Comparison of ENCODE assay signal across 8 cellular contexts in genomic region chr12:47377414-47378221, GRCh38.
DNase-seq lines count a peak whose midpoint lies in the region; TF ChIP-seq lines count a peak whose summit lies in the region.

No MANE protein-coding gene starts in this region.

- peak overlapping the region in 6 of 8 donors; percentile 4 to 63 (median 46) for H3K27ac ChIP-seq in spleen

- DNase-seq in HFF-Myc (ENCODE audit: extremely low read depth, low read depth) (peak; percentile 76), amniotic stem cell (lab: John Stamatoyannopoulos, UW) (peak; percentile 85), hypothalamus (lab: John Stamatoyannopoulos, UW) (peak in 32 of 51 donors; percentile 2 to 74 (median 31)), spleen (peak; percentile 82), NOMO-1 treated with DMSO at 0.1 percent for 48 hours (lab: John Stamatoyannopoulos, UW; ENCODE audit: unreplicated experiment) (no peak), MV-4-11 (lab: John Stamatoyannopoulos, UW) (no peak), AML-193 (lab: John Stamatoyannopoulos, UW) (no peak), GM10248 (ENCODE audit: extremely low spot score) (no peak)

- H3K4me3 ChIP-seq in HFF-Myc (replicated peaks; ENCODE audit: low read depth, low read length) (no peak overlapping the region), spleen (no peak overlapping the region)

- TF ChIP-seq POLR2A in spleen (IDR thresholded peaks at IDR 0.05) = no peak

- peaks cover 0 to 20% (median 8%) of the 10 kb centered on the region in 6 donors for H3K4me1 ChIP-seq in spleen

- no peaks in the 10 kb centered on the region for H3K36me3 ChIP-seq in spleen

- H3K9me3 ChIP-seq in spleen = peaks cover 0 to 10% (median 0%) of the 10 kb centered on the region in 8 donors

- WGBS in spleen, 5 donors = 65 to 87% (median 81%) methylated on average over 12 of the region's 12 CpGs

- CTCF ChIA-PET in GM10248 (lab: Yijun Ruan, JAX) = no interaction called here

- TF ChIP-seq CTCF in HFF-Myc (IDR thresholded peaks at IDR 0.05; ENCODE audit: low read depth, low read length, missing control alignments) = no peak
- TF ChIP-seq CTCF in spleen (IDR thresholded peaks at IDR 0.05 in 8 of 11, conservative IDR thresholded peaks at IDR 0.05 in 3 of 11) = no peak
- TF ChIP-seq CTCF in GM10248 (IDR thresholded peaks at IDR 0.05; ENCODE audit: control extremely low read depth, extremely low read depth, low read depth, missing control alignments) = no peak

- intact Hi-C loops in spleen (cut with DNase I; ENCODE audit: low total_unique reads) = no loop called here

- POLR2A ChIA-PET in GM10248 (lab: Yijun Ruan, JAX) = interaction anchor here (0.6 kb wide), 1 partner anchor 1141 kb away, joined by 3 read pairs; no protein-coding TSS in a partner anchor

- no peaks in the 10 kb centered on the region for H3K27me3 ChIP-seq in spleen (replicated peaks in 1 of 7)

Comparison
In these comparisons a context has a peak if more than half of its experiments do, and no peak if none do; other contexts are left out.
1. DNase-seq: peak in HFF-Myc (single experiment), amniotic stem cell (single experiment), hypothalamus (32 of 51) and spleen (single experiment); none in NOMO-1 treated with DMSO at 0.1 percent for 48 hours (single experiment), MV-4-11 (single experiment), AML-193 (0 of 2) and GM10248 (single experiment).